ENCODE assay signal across 33 cellular contexts in genomic region chr17:35121315-35121714, GRCh38. TPM values are rescaled to one million over a fixed set of nuclear protein-coding genes. Genes with fewer than 3 reads are reported as not detected.
DNase-seq lines count a peak whose midpoint lies in the region; ATAC-seq, FAIRE-seq and TF ChIP-seq lines count a peak whose summit lies in the region.
"Had no signal": no experiment of that assay in that cellular context is flagged by ENCODE, and none has a peak within 500 bp of the region (broad histone marks: within the 10 kb centered on the region; RNA-seq: fewer than 3 reads in every experiment).

FNDC8 (plus strand) TSS chr17:35121615; CDS start chr17:35121694, 79 bp downstream.

- H2BK120ac ChIP-seq in IMR-90 (ENCODE audit: low read depth, low read length), result no peak within 1 kb of the TSS
- no peak within 1 kb of the TSS for H2BK120ac ChIP-seq in H1 (replicated peaks; ENCODE audit: low read depth, low read length)

- no peak within 1 kb of the TSS for H4K5ac ChIP-seq in IMR-90 (ENCODE audit: low read depth, low read length)
- no peak within 1 kb of the TSS for H4K5ac ChIP-seq in H1 (ENCODE audit: insufficient read length, low read depth, low read length)

- no peaks in the 10 kb centered on the region for H3K27me3 ChIP-seq in IMR-90 (ENCODE audit: control insufficient read depth, insufficient read depth, low read length)
- peaks cover 0 to 14% (median 3%) of the 10 kb centered on the region in 4 experiments; a peak in 3 of 7 replicates for H3K27me3 ChIP-seq in H1 (replicated peaks in 1 of 4; ENCODE audit: control insufficient read depth in 3 of 4, extremely low read depth in 1 of 4, insufficient read depth in 3 of 4, low read length in 3 of 4)
- no peaks in the 10 kb centered on the region for H3K27me3 ChIP-seq in osteoblast (ENCODE audit: insufficient read depth, low read length)
- H3K27me3 ChIP-seq in smooth muscle cell (ENCODE audit: low read depth), result peaks cover 5% of the 10 kb centered on the region
- H3K27me3 ChIP-seq in upper lobe of right lung, result no peaks in the 10 kb centered on the region
- H3K27me3 ChIP-seq: BE2C, heart left ventricle, stomach, tibial artery had no signal

- H3K79me2 ChIP-seq in H1 (ENCODE audit: control insufficient read depth in 1 of 2, insufficient read depth in 2 of 2, low read length in 2 of 2) (no peaks in the 10 kb centered on the region), osteoblast (ENCODE audit: insufficient read depth, low read length) (peaks cover 16% of the 10 kb centered on the region), smooth muscle cell (ENCODE audit: low read depth) (no peaks in the 10 kb centered on the region)

- DNase-seq in activated CD8-positive, alpha-beta T cell treated with anti-CD3 and anti-CD28 coated beads, Interleukin-2, amount 10 ng/mL, durations not matched to agents 7 days and 5 days, result no peak
- no peak for DNase-seq in activated CD8-positive, alpha-beta T cell treated with anti-CD3 and anti-CD28 coated beads for 36 hours
- no peak for DNase-seq in IMR-90
- no peak for DNase-seq in H1 (ENCODE audit: low read depth in 1 of 2, low spot score in 2 of 2)
- DNase-seq in osteoblast (ENCODE audit: insufficient read length, low spot score, missing footprints), result peak; percentile 25
- no peak for DNase-seq in smooth muscle cell (lab: John Stamatoyannopoulos, UW; ENCODE audit: unreplicated experiment)
- DNase-seq in upper lobe of right lung, result no peak
- no peak for DNase-seq in AG08396 (ENCODE audit: low spot score)
- DNase-seq: activated CD4-positive, CD25-positive, alpha-beta regulatory T cell treated with anti-CD3 and anti-CD28 coated beads, Interleukin-2, amount 50 U/mL, for 72 hours; activated gamma-delta T cell; activated T-cell treated with anti-CD3 and anti-CD28 coated beads for 4 hours; anterior cingulate cortex; BE2C; COR-L47; endodermal cell; foreskin fibroblast; GDM1; H7; heart left ventricle; kidney glomerular epithelial cell; NCI-H1092; NCI-H187; NCI-H2171 treated with DMSO at 0.1 percent for 48 hours; NCI-H524; NK-92 treated with Interleukin-12 subunit alpha and Interleukin-12 subunit beta, amount 100 ng/mL, for 24 hours; PC-9; SHP77; stomach; tibial artery had no signal

- no peak within 1 kb of the TSS for H4K8ac ChIP-seq in IMR-90 (ENCODE audit: low read depth in 2 of 2, low read length in 2 of 2)
- no peak within 1 kb of the TSS for H4K8ac ChIP-seq in H1 (ENCODE audit: extremely low read depth, insufficient read depth, low read length)

- H3K9me1 ChIP-seq in IMR-90 (ENCODE audit: insufficient read depth, low read length), result 0 out of 2 replicates have a peak, but pooled peaks cover 6% of the 10 kb centered on the region

- peak within 1 kb of the TSS; percentile 62 for H2AK5ac ChIP-seq in IMR-90 (ENCODE audit: low read depth, low read length)
- peak within 1 kb of the TSS; percentile 16; the same call in 1 of the 2 replicates for H2AK5ac ChIP-seq in H1 (ENCODE audit: low read depth, low read length)

- H2AFZ ChIP-seq in IMR-90 (replicated peaks; ENCODE audit: low read length, poor library complexity) (peak within 1 kb of the TSS; percentile 39), H1 (ENCODE audit: low read length) (no peak within 1 kb of the TSS), osteoblast (ENCODE audit: low read length) (no peak within 1 kb of the TSS), smooth muscle cell (ENCODE audit: low read depth) (no peak within 1 kb of the TSS)

- H3K9me3 Mint-ChIP-seq in activated CD8-positive, alpha-beta T cell treated with anti-CD3 and anti-CD28 coated beads, Interleukin-2, amount 10 ng/mL, durations not matched to agents 7 days and 5 days (ENCODE audit: insufficient read depth), result no peaks in the 10 kb centered on the region
- no peaks in the 10 kb centered on the region for H3K9me3 Mint-ChIP-seq in activated CD8-positive, alpha-beta T cell treated with anti-CD3 and anti-CD28 coated beads for 36 hours
- H3K9me3 Mint-ChIP-seq: endodermal cell had no signal

- H3K14ac ChIP-seq in IMR-90 (replicated peaks; ENCODE audit: low read depth, low read length), result no peak within 1 kb of the TSS
- no peak within 1 kb of the TSS for H3K14ac ChIP-seq in H1 (ENCODE audit: insufficient read length)

- H3K4ac ChIP-seq in IMR-90 (ENCODE audit: low read depth, low read length) (no peak within 1 kb of the TSS; the same call in 1 of the 2 replicates), H1 (replicated peaks; ENCODE audit: insufficient read length, low read depth, low read length) (no peak within 1 kb of the TSS)

- TF ChIP-seq CTCF in activated CD8-positive, alpha-beta T cell treated with anti-CD3 and anti-CD28 coated beads for 36 hours (IDR thresholded peaks at IDR 0.05), result no peak
- no peak for TF ChIP-seq CTCF in IMR-90 (conservative IDR thresholded peaks at IDR 0.05; ENCODE audit: low read depth, low read length)
- TF ChIP-seq CTCF in H1 (IDR thresholded peaks at IDR 0.05; ENCODE audit: control extremely low read depth in 1 of 3, insufficient read depth in 1 of 3, low read depth in 1 of 3, low read length in 3 of 3), result no peak
- TF ChIP-seq CTCF in osteoblast (IDR thresholded peaks at IDR 0.05; ENCODE audit: extremely low read depth, low read depth, low read length), result no peak
- TF ChIP-seq CTCF in smooth muscle cell (IDR thresholded peaks at IDR 0.05; ENCODE audit: borderline replicate concordance, insufficient read depth, poor library complexity, severe bottlenecking), result no peak
- no peak for TF ChIP-seq CTCF in upper lobe of right lung (IDR thresholded peaks at IDR 0.05)

- TF ChIP-seq POLR2A in IMR-90 (IDR thresholded peaks at IDR 0.05; ENCODE audit: low read depth, low read length) (no peak), H1 (IDR thresholded peaks at IDR 0.05; ENCODE audit: control extremely low read depth in 1 of 2, low read depth in 2 of 2, low read length in 2 of 2) (no peak)

- no peak within 1 kb of the TSS for H2BK5ac ChIP-seq in IMR-90 (ENCODE audit: low read depth, low read length, poor library complexity, severe bottlenecking)
- H2BK5ac ChIP-seq in H1 (ENCODE audit: low read depth, low read length), result no peak within 1 kb of the TSS

- H3K27ac Mint-ChIP-seq in activated CD8-positive, alpha-beta T cell treated with anti-CD3 and anti-CD28 coated beads, Interleukin-2, amount 10 ng/mL, durations not matched to agents 7 days and 5 days, result peak within 1 kb of the TSS; percentile 18
- no peak within 1 kb of the TSS for H3K27ac Mint-ChIP-seq in activated CD8-positive, alpha-beta T cell treated with anti-CD3 and anti-CD28 coated beads for 36 hours

- H3K23me2 ChIP-seq in H1 (ENCODE audit: low read depth, low read length), result peaks cover 9% of the 10 kb centered on the region; the same call in 1 of the 2 replicates

- H3K36me3 Mint-ChIP-seq in activated CD8-positive, alpha-beta T cell treated with anti-CD3 and anti-CD28 coated beads, Interleukin-2, amount 10 ng/mL, durations not matched to agents 7 days and 5 days (ENCODE audit: low read depth), result peaks cover 11% of the 10 kb centered on the region
- peaks cover 19% of the 10 kb centered on the region for H3K36me3 Mint-ChIP-seq in activated CD8-positive, alpha-beta T cell treated with anti-CD3 and anti-CD28 coated beads for 36 hours (ENCODE audit: low read depth)

- FAIRE-seq in H1 (lab: Jason Lieb, UNC), result no peak
- FAIRE-seq: A204.1 had no signal

- H3K9me3 ChIP-seq in IMR-90 (ENCODE audit: control insufficient read depth, insufficient read depth, low read length) (no peaks in the 10 kb centered on the region), H1 (ENCODE audit: insufficient read depth in 2 of 2, low read depth in 1 of 2, low read length in 1 of 2) (no peaks in the 10 kb centered on the region), osteoblast (ENCODE audit: low read depth, low read length) (no peaks in the 10 kb centered on the region), smooth muscle cell (replicated peaks; ENCODE audit: low read depth) (no peaks in the 10 kb centered on the region), upper lobe of right lung (no peaks in the 10 kb centered on the region)
- H3K9me3 ChIP-seq: BE2C, heart left ventricle, stomach, tibial artery had no signal

- no peak within 1 kb of the TSS for H4K91ac ChIP-seq in IMR-90 (ENCODE audit: insufficient read depth, low read depth, low read length)
- no peak within 1 kb of the TSS for H4K91ac ChIP-seq in H1 (replicated peaks; ENCODE audit: insufficient read length, low read length)

- no peak for TF ChIP-seq RAD21 in IMR-90 (IDR thresholded peaks at IDR 0.05; ENCODE audit: low read length)
- TF ChIP-seq RAD21 in H1 (IDR thresholded peaks at IDR 0.05 in 1 of 2, conservative IDR thresholded peaks at IDR 0.05 in 1 of 2; ENCODE audit: low read depth in 2 of 2, low read length in 2 of 2), result no peak

- peaks cover 5% of the 10 kb centered on the region; the same call in 1 of the 2 replicates for H3K36me3 ChIP-seq in IMR-90 (ENCODE audit: control insufficient read depth, insufficient read depth, low read length)
- H3K36me3 ChIP-seq in H1 (ENCODE audit: control insufficient read depth in 2 of 4, insufficient read depth in 4 of 4, low read length in 3 of 4), result no peaks in the 10 kb centered on the region
- H3K36me3 ChIP-seq in osteoblast (ENCODE audit: insufficient read depth, low read length), result no peaks in the 10 kb centered on the region
- no peaks in the 10 kb centered on the region for H3K36me3 ChIP-seq in smooth muscle cell (ENCODE audit: low read depth)
- no peaks in the 10 kb centered on the region for H3K36me3 ChIP-seq in upper lobe of right lung
- H3K36me3 ChIP-seq: BE2C, heart left ventricle, stomach, tibial artery had no signal

- H4K20me1 ChIP-seq in IMR-90 (ENCODE audit: insufficient read depth, low read length) (no peaks in the 10 kb centered on the region), H1 (replicated peaks in 1 of 2; ENCODE audit: control insufficient read depth in 1 of 2, insufficient read depth in 2 of 2, low read length in 2 of 2) (no peaks in the 10 kb centered on the region), osteoblast (ENCODE audit: insufficient read depth, low read length) (no peaks in the 10 kb centered on the region), smooth muscle cell (ENCODE audit: low read depth) (no peaks in the 10 kb centered on the region)

- no peak within 1 kb of the TSS for H3K9ac ChIP-seq in IMR-90 (ENCODE audit: low read depth, low read length)
- H3K9ac ChIP-seq in H1 (replicated peaks in 1 of 4; ENCODE audit: extremely low read depth in 1 of 4, low read depth in 3 of 4, low read length in 3 of 4), result no peak within 1 kb of the TSS
- no peak within 1 kb of the TSS for H3K9ac ChIP-seq in smooth muscle cell (ENCODE audit: low read depth)

- BruUV-seq in IMR-90 (replicated peaks; lab: Mats Ljungman, UMichigan), result no TSS peak

- H3K4me2 ChIP-seq in IMR-90 (ENCODE audit: low read depth, low read length) (no peak within 1 kb of the TSS), H1 (ENCODE audit: insufficient read depth in 1 of 2, low read depth in 2 of 2, low read length in 2 of 2) (no peak within 1 kb of the TSS; a peak in 1 of 4 replicates), osteoblast (ENCODE audit: insufficient read depth, low read length) (no peak within 1 kb of the TSS), smooth muscle cell (no peak within 1 kb of the TSS)

- no peak for TF ChIP-seq EP300 in H1 (IDR thresholded peaks at IDR 0.05; ENCODE audit: borderline replicate concordance in 1 of 2, low read depth in 2 of 2, low read length in 2 of 2)

- intact Hi-C loops in activated CD8-positive, alpha-beta T cell treated with anti-CD3 and anti-CD28 coated beads for 36 hours (cut with micrococcal nuclease), result loop anchor here (5.0 kb wide), 2 partner anchors 124 to 579 kb away; no protein-coding TSS in a partner anchor
- intact Hi-C loops in IMR-90 (cut with micrococcal nuclease), result no loop called here
- intact Hi-C loops in upper lobe of right lung (cut with DNase I), result no loop called here

- peak within 1 kb of the TSS; percentile 7; the same call in 1 of the 2 replicates for H2BK12ac ChIP-seq in H1 (ENCODE audit: low read depth, low read length)

- H3K23ac ChIP-seq in IMR-90 (ENCODE audit: low read depth, low read length) (no peak within 1 kb of the TSS), H1 (ENCODE audit: insufficient read length) (no peak within 1 kb of the TSS)

- POLR2A ChIA-PET in activated CD8-positive, alpha-beta T cell treated with anti-CD3 and anti-CD28 coated beads, Interleukin-2, amount 10 ng/mL, durations not matched to agents 7 days and 5 days (lab: Charles Lee), result interaction anchor here (0.7 to 1.6 kb wide), 2 partner anchors 98 to 124 kb away, joined by 3 to 4 read pairs; no protein-coding TSS in a partner anchor
- POLR2A ChIA-PET in activated CD8-positive, alpha-beta T cell treated with anti-CD3 and anti-CD28 coated beads for 36 hours (lab: Charles Lee), result interaction anchor here (1.2 to 3.2 kb wide), 2 partner anchors 7 to 9 kb away, joined by 5 to 15 read pairs; no protein-coding TSS in a partner anchor
- POLR2A ChIA-PET in IMR-90 (lab: Charles Lee; ENCODE audit: unreplicated experiment) (no interaction called here), H1 (lab: Charles Lee; ENCODE audit: partially characterized antibody) (interaction anchor here (0.7 to 5.6 kb wide), 5 partner anchors 8 to 141 kb away, joined by 3 to 46 read pairs (median 5); partner anchors contain the start of gene LIG3)

- CTCF ChIA-PET in activated CD8-positive, alpha-beta T cell treated with anti-CD3 and anti-CD28 coated beads, Interleukin-2, amount 10 ng/mL, durations not matched to agents 7 days and 5 days (lab: Charles Lee), result interaction anchor here (0.6 to 5.1 kb wide), 4 partner anchors 123 to 1788 kb away, joined by 3 to 118 read pairs (median 10); no protein-coding TSS in a partner anchor
- CTCF ChIA-PET in activated CD8-positive, alpha-beta T cell treated with anti-CD3 and anti-CD28 coated beads for 36 hours (lab: Charles Lee), result interaction anchor here (0.8 to 3.8 kb wide), 4 partner anchors 9 to 577 kb away, joined by 4 to 33 read pairs (median 18); no protein-coding TSS in a partner anchor
- CTCF ChIA-PET in IMR-90 (lab: Yijun Ruan, JAX) (no interaction called here), H1 (lab: Charles Lee; ENCODE audit: partially characterized antibody) (interaction anchor here (1.0 to 4.0 kb wide), 4 partner anchors 19 to 41 kb away, joined by 4 to 26 read pairs (median 6); partner anchors contain the start of gene NLE1)

- peaks cover 29% of the 10 kb centered on the region for H3K4me1 Mint-ChIP-seq in activated CD8-positive, alpha-beta T cell treated with anti-CD3 and anti-CD28 coated beads, Interleukin-2, amount 10 ng/mL, durations not matched to agents 7 days and 5 days (ENCODE audit: low read depth)
- H3K4me1 Mint-ChIP-seq in activated CD8-positive, alpha-beta T cell treated with anti-CD3 and anti-CD28 coated beads for 36 hours (ENCODE audit: low read depth), result peaks cover 21% of the 10 kb centered on the region

- H2BK15ac ChIP-seq in IMR-90 (ENCODE audit: low read depth, low read length), result no peak within 1 kb of the TSS
- no peak within 1 kb of the TSS for H2BK15ac ChIP-seq in H1 (ENCODE audit: low read length)

- H2BK20ac ChIP-seq in IMR-90 (ENCODE audit: low read depth, low read length), result no peak within 1 kb of the TSS
- 0 out of 2 replicates have a peak within 1 kb of the TSS, but pooled peaks have one; percentile 23 for H2BK20ac ChIP-seq in H1 (ENCODE audit: low read length)

- H3K27me3 Mint-ChIP-seq in activated CD8-positive, alpha-beta T cell treated with anti-CD3 and anti-CD28 coated beads, Interleukin-2, amount 10 ng/mL, durations not matched to agents 7 days and 5 days (ENCODE audit: low read depth), result no peaks in the 10 kb centered on the region
- H3K27me3 Mint-ChIP-seq in activated CD8-positive, alpha-beta T cell treated with anti-CD3 and anti-CD28 coated beads for 36 hours, result no peaks in the 10 kb centered on the region

- H3K4me3 Mint-ChIP-seq in activated CD8-positive, alpha-beta T cell treated with anti-CD3 and anti-CD28 coated beads, Interleukin-2, amount 10 ng/mL, durations not matched to agents 7 days and 5 days, result peak within 1 kb of the TSS; percentile 9
- no peak within 1 kb of the TSS for H3K4me3 Mint-ChIP-seq in activated CD8-positive, alpha-beta T cell treated with anti-CD3 and anti-CD28 coated beads for 36 hours

- H3K4me3 ChIP-seq in IMR-90 (ENCODE audit: insufficient read depth, low read depth, low read length), result no peak within 1 kb of the TSS
- no peak within 1 kb of the TSS for H3K4me3 ChIP-seq in H1 (ENCODE audit: extremely low read depth in 1 of 4, insufficient read depth in 2 of 4, low read depth in 3 of 4, low read length in 4 of 4)
- H3K4me3 ChIP-seq in osteoblast (ENCODE audit: insufficient read depth, low read length), result no peak within 1 kb of the TSS
- no peak within 1 kb of the TSS for H3K4me3 ChIP-seq in smooth muscle cell
- H3K4me3 ChIP-seq in upper lobe of right lung, result no peak within 1 kb of the TSS

- H3K18ac ChIP-seq in IMR-90 (ENCODE audit: low read depth, low read length) (no peak within 1 kb of the TSS), H1 (ENCODE audit: extremely low read depth, low read length) (no peak within 1 kb of the TSS)

- peak within 1 kb of the TSS; percentile 11 for H2AK9ac ChIP-seq in IMR-90 (replicated peaks; ENCODE audit: low read depth, low read length, poor library complexity)

- no peak for ATAC-seq in activated CD8-positive, alpha-beta T cell treated with anti-CD3 and anti-CD28 coated beads, Interleukin-2, amount 10 ng/mL, durations not matched to agents 7 days and 5 days
- ATAC-seq in activated CD8-positive, alpha-beta T cell treated with anti-CD3 and anti-CD28 coated beads for 36 hours, result no peak
- ATAC-seq in IMR-90 (ENCODE audit: low read depth), result no peak
- ATAC-seq in upper lobe of right lung, result no peak
- ATAC-seq: esophagus mucosa, heart left ventricle had no signal

- H3K56ac ChIP-seq in IMR-90 (ENCODE audit: extremely low read depth, insufficient read depth, low read length) (no peak within 1 kb of the TSS), H1 (replicated peaks; ENCODE audit: insufficient read length, low read depth, low read length) (no peak within 1 kb of the TSS)

- H3K79me1 ChIP-seq in IMR-90 (ENCODE audit: low read depth in 1 of 2, low read length in 2 of 2) (peaks cover 14 to 24% of the 10 kb centered on the region in 2 experiments; a peak in 3 of 4 replicates), H1 (ENCODE audit: low read depth, low read length) (peaks cover 2% of the 10 kb centered on the region; the same call in 1 of the 2 replicates)

- dilution Hi-C loops in IMR-90 (cut with HindIII; ENCODE audit: low sequenced_read_pairs, unreplicated experiment), result no loop called here

- no peaks in the 10 kb centered on the region for H3F3A ChIP-seq in smooth muscle cell (ENCODE audit: low read depth)

- H3K4me1 ChIP-seq in IMR-90 (ENCODE audit: control insufficient read depth, insufficient read depth, low read length), result 0 out of 2 replicates have a peak, but pooled peaks cover 3% of the 10 kb centered on the region
- peaks cover 0 to 4% (median 1%) of the 10 kb centered on the region in 4 experiments; a peak in 3 of 7 replicates for H3K4me1 ChIP-seq in H1 (replicated peaks in 1 of 4; ENCODE audit: control insufficient read depth in 3 of 4, insufficient read depth in 4 of 4, low read length in 3 of 4)
- peaks cover 11% of the 10 kb centered on the region for H3K4me1 ChIP-seq in osteoblast (ENCODE audit: insufficient read depth, low read length)
- H3K4me1 ChIP-seq in smooth muscle cell (ENCODE audit: low read depth), result peaks cover 7% of the 10 kb centered on the region
- H3K4me1 ChIP-seq in upper lobe of right lung, result peaks cover 16% of the 10 kb centered on the region
- H3K4me1 ChIP-seq: BE2C had no signal

- in situ Hi-C loops in IMR-90 (cut with MboI; ENCODE audit: low sequenced_read_pairs), result loop anchor here (10.0 to 25.0 kb wide), 4 partner anchors 484 to 859 kb away; partner anchors contain the start of genes CCL2 and CCL7

- H3K27ac ChIP-seq in IMR-90 (ENCODE audit: insufficient read depth, low read length), result no peak within 1 kb of the TSS
- H3K27ac ChIP-seq in H1 (ENCODE audit: low read depth, low read length), result no peak within 1 kb of the TSS
- no peak within 1 kb of the TSS for H3K27ac ChIP-seq in osteoblast (ENCODE audit: low read depth, low read length)
- H3K27ac ChIP-seq in smooth muscle cell (ENCODE audit: low read depth), result no peak within 1 kb of the TSS
- H3K27ac ChIP-seq in upper lobe of right lung, result no peak within 1 kb of the TSS
- H3K27ac ChIP-seq: PC-9 had no signal

- no CpG with 5 or more reads among the region's 3 CpGs for WGBS in IMR-90 (ENCODE audit: extremely low coverage in 2 of 2, insufficient read length in 1 of 2), 2 experiments
- 96% methylated on average over 3 of the region's 3 CpGs; no CpG with 5 or more reads in 1 of the 2 experiments for WGBS in H1 (ENCODE audit: extremely low coverage in 1 of 2, insufficient coverage in 1 of 2, insufficient read length in 1 of 2, insufficient replicate concordance in 2 of 2, low coverage in 1 of 2, low lambda C conversion rate in 2 of 2, missing lambda C conversion rate in 1 of 2), 2 experiments
- 98% methylated on average over 3 of the region's 3 CpGs for WGBS in smooth muscle cell (ENCODE audit: low lambda C conversion rate)

RNA-seq across cellular contexts. Expression of gene FNDC8, which starts in this region (rescaled TPM):
- total RNA-seq in activated CD8-positive, alpha-beta T cell treated with anti-CD3 and anti-CD28 coated beads, Interleukin-2, amount 10 ng/mL, durations not matched to agents 7 days and 5 days, result not detected
- not detected for total RNA-seq in activated CD8-positive, alpha-beta T cell treated with anti-CD3 and anti-CD28 coated beads for 36 hours
- total RNA-seq in IMR-90 (2012; rRNA removed), result not detected in 2 replicates
- not detected in 2 replicates for polyA plus RNA-seq in IMR-90 (2012; rRNA removed)
- not detected in 2 replicates for polyA plus RNA-seq in IMR-90 (2012; cell fraction: cytosol; rRNA removed)
- not detected in 2 replicates for polyA plus RNA-seq in IMR-90 (2012; cell fraction: nucleus; rRNA removed; ENCODE audit: low replicate concordance)
- not detected in 2 replicates for total RNA-seq in H1 (2021; fragmentation: NEBNext Ultra II Directional; extraction: Animal tissue kit (Norgen Biotek cat#: 25700))
- not detected in 2 replicates for polyA plus RNA-seq in H1 (2011; rRNA removed)
- not detected for polyA plus RNA-seq in H1 (2011; cell fraction: cytosol; rRNA removed)
- polyA plus RNA-seq in H1 (2011; cell fraction: nucleus; rRNA removed), result not detected
- 0.29 TPM in 1 of 4 replicates, not detected in the others for polyA plus RNA-seq in H1 (2012, experiment 1 of 2)
- not detected for polyA plus RNA-seq in H1 (2012, experiment 2 of 2)
- polyA plus RNA-seq in H1 (2013, experiment 1 of 2), result not detected
- polyA plus RNA-seq in H1 (2013, experiment 2 of 2), result not detected
- polyA minus RNA-seq in H1 (2011; rRNA and poly(A)+ RNA removed), result not detected in 2 replicates
- polyA minus RNA-seq in H1 (2011; cell fraction: cytosol; rRNA and poly(A)+ RNA removed), result not detected
- not detected for polyA minus RNA-seq in H1 (2011; cell fraction: nucleus; rRNA and poly(A)+ RNA removed)
- not detected in 2 replicates for total RNA-seq in osteoblast
- total RNA-seq in smooth muscle cell, result not detected in 2 replicates
- polyA plus RNA-seq in smooth muscle cell, result not detected in 2 replicates
- total RNA-seq in upper lobe of right lung, result not detected
- total RNA-seq: endodermal cell, esophagus mucosa, heart left ventricle, lung, mucosa of gallbladder, PC-9, stomach had no signal
- polyA plus RNA-seq: heart left ventricle, lung, stomach had no signal

Comparison
In these comparisons a context has a peak if more than half of its experiments do, and no peak if none do; other contexts are left out.
1. Peak in DNase-seq in osteoblast; RNA of the gene not detected or under 1 TPM.